Comparison of ENCODE assay signal across 9 cellular contexts in the genomic region with DNA sequence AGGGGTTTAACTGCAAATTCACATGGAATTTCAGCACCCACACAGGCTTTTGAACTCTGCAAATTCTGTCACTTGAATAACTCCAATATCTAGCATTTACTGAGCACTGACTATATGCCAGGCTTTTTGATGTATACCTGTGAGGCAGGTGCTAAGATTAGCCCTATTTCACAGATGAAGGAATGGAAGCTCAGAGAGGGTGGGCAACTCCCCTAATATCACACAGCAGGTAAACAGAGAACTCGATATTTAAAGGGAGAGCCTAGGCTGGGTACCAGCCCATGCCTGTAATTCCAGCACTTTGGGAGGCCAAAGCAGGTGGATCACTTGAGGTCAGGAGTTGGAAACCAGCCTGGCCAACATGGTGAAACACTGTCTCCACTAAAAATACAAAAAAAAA. TPM values are rescaled to one million over a fixed set of nuclear protein-coding genes. Genes with fewer than 3 reads are reported as not detected.
"Had no signal": no experiment of that assay in that cellular context is flagged by ENCODE, and none has a peak within 500 bp of the region (broad histone marks: within the 10 kb centered on the region; RNA-seq: fewer than 3 reads in every experiment).

No MANE protein-coding gene starts in this region.

RNA-seq across cellular contexts. Expression of gene CES5A, which starts 17.5 kb away (rescaled TPM):
- total RNA-seq: OCI-LY7, PC-3, PC-9, Peyer's patch, RPMI7951, SJCRH30, SJSA1, T-cell had no signal
- polyA plus RNA-seq: SK-N-SH had no signal

RNA-seq across cellular contexts. Expression of gene CES1, which starts 24.8 kb away (rescaled TPM):
- total RNA-seq: OCI-LY7, PC-3, RPMI7951, SJCRH30, SJSA1 had no signal
- polyA plus RNA-seq: SK-N-SH had no signal
